8 cellular contexts compared by ENCODE assay signal in genomic region chr6:88870728-88871330, GRCh38.
A peak's percentile ranks its signal among the peaks of the same experiment; 100 is the strongest.
DNase-seq lines count a peak whose midpoint lies in the region; ATAC-seq and TF ChIP-seq lines count a peak whose summit lies in the region.

No MANE protein-coding gene starts in this region.

- H2BK12ac ChIP-seq in trophoblast cell (ENCODE audit: low read length): no peak overlapping the region

- no peaks in the 10 kb centered on the region for H3K9me3 ChIP-seq in trophoblast cell (ENCODE audit: insufficient read depth, low read depth, low read length)

- H2AK5ac ChIP-seq in trophoblast cell (ENCODE audit: low read length): no peak overlapping the region

- CTCF ChIA-PET in activated B cell treated with CpG ODN at 0.5 μM for 24 hours (lab: Charles Lee): interaction anchor here (0.6 to 4.3 kb wide), 14 partner anchors 9 to 1805 kb away, joined by 3 to 28 read pairs (median 4); no protein-coding TSS in a partner anchor

- H3K23ac ChIP-seq in trophoblast cell (ENCODE audit: low read length): no peak overlapping the region

- no peaks in the 10 kb centered on the region for H3K36me3 ChIP-seq in trophoblast cell (ENCODE audit: control insufficient read depth in 1 of 2, insufficient read depth in 2 of 2, low read length in 2 of 2)

- no peak overlapping the region for H3K4me3 Mint-ChIP-seq in activated B cell treated with CpG ODN at 0.5 μM for 24 hours

- H3K27me3 ChIP-seq in trophoblast cell (ENCODE audit: insufficient read depth, low read length): no peaks in the 10 kb centered on the region

- no peaks in the 10 kb centered on the region for H3K79me2 ChIP-seq in trophoblast cell (ENCODE audit: control insufficient read depth, insufficient read depth, low read length, poor library complexity)

- H3K27ac ChIP-seq in C4-2B (no peak overlapping the region), trophoblast cell (ENCODE audit: low read depth, low read length) (no peak overlapping the region)

- no peak overlapping the region for H2BK5ac ChIP-seq in trophoblast cell (ENCODE audit: low read depth, low read length, poor library complexity)

- ATAC-seq in activated B cell treated with CpG ODN at 0.5 μM for 24 hours (ENCODE audit: low read depth): peak; percentile 42
- no peak for ATAC-seq in GM21723 (IDR thresholded peaks at IDR 0.05; ENCODE audit: unreplicated experiment)

- no peak overlapping the region for H4K12ac ChIP-seq in trophoblast cell (ENCODE audit: low read depth, low read length)

- H3K9ac ChIP-seq in trophoblast cell (ENCODE audit: low read length): no peak overlapping the region

- H3K4me2 ChIP-seq in trophoblast cell (ENCODE audit: low read length): no peak overlapping the region

- POLR2A ChIA-PET in activated B cell treated with CpG ODN at 0.5 μM for 24 hours (lab: Charles Lee): interaction anchor here (0.6 kb wide), 1 partner anchor 106 kb away, joined by 3 read pairs; no protein-coding TSS in a partner anchor

- no peak overlapping the region for H3K27ac Mint-ChIP-seq in activated B cell treated with CpG ODN at 0.5 μM for 24 hours

- no peak overlapping the region for H3K14ac ChIP-seq in trophoblast cell (ENCODE audit: low read length)

- no peak overlapping the region for H3K4ac ChIP-seq in trophoblast cell (ENCODE audit: low read depth, low read length)

- no peaks in the 10 kb centered on the region for H3K79me1 ChIP-seq in trophoblast cell (ENCODE audit: low read length)

- peaks cover 12% of the 10 kb centered on the region for H3K36me3 Mint-ChIP-seq in activated B cell treated with CpG ODN at 0.5 μM for 24 hours (ENCODE audit: low read depth)

- H2AFZ ChIP-seq in trophoblast cell (ENCODE audit: insufficient read depth, low read length, poor library complexity): no peak overlapping the region

- DNase-seq in NCI-H2029 treated with DMSO at 0.1 percent for 48 hours (lab: John Stamatoyannopoulos, UW): peak; percentile 70
- no peak for DNase-seq in activated B cell treated with CpG ODN at 0.5 μM for 24 hours
- peak; percentile 49 for DNase-seq in fibroblast of the conjunctiva (ENCODE audit: low read depth)
- peak; percentile 10 to 80 for DNase-seq in trophoblast cell
- DNase-seq in NK-92 (lab: John Stamatoyannopoulos, UW; ENCODE audit: unreplicated experiment): no peak

- no peak overlapping the region for H3K4me3 ChIP-seq in trophoblast cell (ENCODE audit: low read depth, low read length)

- TF ChIP-seq CTCF in C4-2B (conservative IDR thresholded peaks at IDR 0.05): peak; percentile 38
- TF ChIP-seq CTCF in GM12874 (IDR thresholded peaks at IDR 0.05; ENCODE audit: insufficient read depth, low read depth, low read length): 0 out of 2 replicates have a peak, but pooled peaks have one; percentile 18
- no peak for TF ChIP-seq CTCF in activated B cell treated with CpG ODN at 0.5 μM for 24 hours (IDR thresholded peaks at IDR 0.05)

- intact Hi-C loops in activated B cell treated with CpG ODN at 0.5 μM for 24 hours (cut with micrococcal nuclease): loop anchor here (1.0 to 10.0 kb wide), 8 partner anchors 89 to 1805 kb away; no protein-coding TSS in a partner anchor

- H3K9me3 Mint-ChIP-seq in activated B cell treated with CpG ODN at 0.5 μM for 24 hours: no peaks in the 10 kb centered on the region

- no peak overlapping the region for H4K8ac ChIP-seq in trophoblast cell (ENCODE audit: low read depth, low read length)

- no peak overlapping the region for H2BK120ac ChIP-seq in trophoblast cell (ENCODE audit: insufficient read depth, low read length, poor library complexity)

- WGBS in trophoblast cell (ENCODE audit: extremely low coverage, insufficient coverage, insufficient read length): no CpG with 5 or more reads among the region's 1 CpG

- no peaks in the 10 kb centered on the region for H3K4me1 ChIP-seq in trophoblast cell (ENCODE audit: control insufficient read depth in 1 of 2, insufficient read depth in 2 of 2, low read length in 2 of 2)

- H3K4me1 Mint-ChIP-seq in activated B cell treated with CpG ODN at 0.5 μM for 24 hours: peaks cover 10% of the 10 kb centered on the region

- no peak overlapping the region for H4K91ac ChIP-seq in trophoblast cell (ENCODE audit: low read depth, low read length)

- no peak overlapping the region for H3K18ac ChIP-seq in trophoblast cell (ENCODE audit: low read length)

- no peaks in the 10 kb centered on the region for H3K27me3 Mint-ChIP-seq in activated B cell treated with CpG ODN at 0.5 μM for 24 hours

Comparison
In these comparisons a context has a peak if more than half of its experiments do, and no peak if none do; other contexts are left out.
1. DNase-seq: peak in NCI-H2029 treated with DMSO at 0.1 percent for 48 hours (single experiment), fibroblast of the conjunctiva (single experiment) and trophoblast cell (2 of 2); none in activated B cell treated with CpG ODN at 0.5 μM for 24 hours (single experiment) and NK-92 (single experiment).